1 cellular context compared by ENCODE assay signal in genomic region chr1:6041432-6042062, GRCh38.
TF ChIP-seq lines count a peak whose summit lies in the region.

No MANE protein-coding gene starts in this region.

TF ChIP-seq in K562, 482 proteins besides CTCF, POLR2A, EP300 and RAD21 (continued from another document):
- TF ChIP-seq TFAP4 (CRISPR knock-in tag; IDR thresholded peaks at IDR 0.05; ENCODE audit: borderline replicate concordance), result peak; percentile 21; the same call in 1 of the 2 replicates
- no peak for TF ChIP-seq GTF2A2 (tag; IDR thresholded peaks at IDR 0.05)
- TF ChIP-seq SMARCB1 (IDR thresholded peaks at IDR 0.05; ENCODE audit: insufficient read length, low read depth), result no peak
- TF ChIP-seq HNRNPL (IDR thresholded peaks at IDR 0.05; ENCODE audit: low read depth, low read length), result peak; percentile 42; the same call in 1 of the 2 replicates
- TF ChIP-seq VEZF1 (CRISPR knock-in tag; IDR thresholded peaks at IDR 0.05), result 0 out of 2 replicates have a peak, but pooled peaks have one; percentile 17
- no peak for TF ChIP-seq TBP (optimal IDR thresholded peaks at IDR 0.05; ENCODE audit: low read depth, low read length)
- TF ChIP-seq STAG1 (CRISPR knock-in tag; IDR thresholded peaks at IDR 0.05; ENCODE audit: borderline replicate concordance), result peak; percentile 73; the same call in 1 of the 2 replicates
- peak; percentile 59 for TF ChIP-seq HMGN3 (IDR thresholded peaks at IDR 0.05; ENCODE audit: borderline replicate concordance, extremely low read depth, insufficient read length, low read depth, low read length)
- TF ChIP-seq ZMIZ1 (IDR thresholded peaks at IDR 0.05; ENCODE audit: low read depth in 2 of 2, low read length in 2 of 2), result no peak
- 0 out of 6 replicates have a peak, but pooled peaks of 1 of the 3 experiments have one; percentile 32 for TF ChIP-seq ZBTB11 (CRISPR knock-in tag; IDR thresholded peaks at IDR 0.05)
- peak; percentile 6; the same call in 1 of the 2 replicates for TF ChIP-seq JUND (IDR thresholded peaks at IDR 0.05; ENCODE audit: borderline replicate concordance, low read depth, low read length)
- no peak for TF ChIP-seq JUND (tag; IDR thresholded peaks at IDR 0.05; ENCODE audit: borderline replicate concordance, low read depth, low read length)
TF ChIP-seq in K562: peak in this region for 10.
